ENCODE assay signal across 8 cellular contexts in genomic region chr16:3027983-3028715, GRCh38. TPM values are rescaled to one million over a fixed set of nuclear protein-coding genes. Genes with fewer than 3 reads are reported as not detected.
DNase-seq lines count a peak whose midpoint lies in the region; ATAC-seq and TF ChIP-seq lines count a peak whose summit lies in the region.

No MANE protein-coding gene starts in this region.

- no peak overlapping the region for H3K4me3 ChIP-seq in GM12864 (ENCODE audit: low read depth, low read length)
- peak overlapping the region; percentile 28; the same call in 1 of the 2 replicates for H3K4me3 ChIP-seq in LNCaP clone FGC (ENCODE audit: low read depth, low read length)

- ATAC-seq in GM21423 (IDR thresholded peaks at IDR 0.05; ENCODE audit: unreplicated experiment) = no peak

- TF ChIP-seq CTCF in GM12864 (IDR thresholded peaks at IDR 0.05; ENCODE audit: low read depth, low read length, missing control alignments) = peak; percentile 87
- TF ChIP-seq CTCF in LNCaP clone FGC (IDR thresholded peaks at IDR 0.05; ENCODE audit: control insufficient read depth, extremely low read depth, insufficient read depth) = peak; percentile 98

- DNase-seq in GM12864 (ENCODE audit: low read depth) (peak; percentile 38), LNCaP clone FGC (ENCODE audit: low read depth) (no peak), SHP77 (lab: John Stamatoyannopoulos, UW) (peak; percentile 75 to 82), glomerular visceral epithelial cell (ENCODE audit: extremely low spot score) (peak; percentile 87), pons (ENCODE audit: low spot score) (peak; percentile 43), ureter (ENCODE audit: low spot score) (peak; percentile 80)
- DNase-seq in activated gamma-delta T cell treated with anti-CD3 and anti-CD28 coated beads, Interleukin-2, amount 50 U/mL, for 16 hours (ENCODE audit: low read depth) = peak; percentile 79

RNA-seq across cellular contexts. Expression of gene THOC6, which starts 4.3 kb away (rescaled TPM):
- total RNA-seq in ureter = 29.8 TPM

RNA-seq across cellular contexts. Expression of gene HCFC1R1, which starts 4.4 kb away (rescaled TPM):
- 46.3 TPM for total RNA-seq in ureter

RNA-seq across cellular contexts. Expression of gene TNFRSF12A, which starts 8.0 kb away (rescaled TPM):
- total RNA-seq in ureter = 27.7 TPM

RNA-seq across cellular contexts. Expression of gene BICDL2, which starts 8.6 kb away (rescaled TPM):
- 94.3 TPM for total RNA-seq in ureter

RNA-seq across cellular contexts. Expression of gene CLDN6, which starts 10.2 kb away (rescaled TPM):
- total RNA-seq in ureter = not detected
